ENCODE assay signal across 1 cellular context in the genomic region with DNA sequence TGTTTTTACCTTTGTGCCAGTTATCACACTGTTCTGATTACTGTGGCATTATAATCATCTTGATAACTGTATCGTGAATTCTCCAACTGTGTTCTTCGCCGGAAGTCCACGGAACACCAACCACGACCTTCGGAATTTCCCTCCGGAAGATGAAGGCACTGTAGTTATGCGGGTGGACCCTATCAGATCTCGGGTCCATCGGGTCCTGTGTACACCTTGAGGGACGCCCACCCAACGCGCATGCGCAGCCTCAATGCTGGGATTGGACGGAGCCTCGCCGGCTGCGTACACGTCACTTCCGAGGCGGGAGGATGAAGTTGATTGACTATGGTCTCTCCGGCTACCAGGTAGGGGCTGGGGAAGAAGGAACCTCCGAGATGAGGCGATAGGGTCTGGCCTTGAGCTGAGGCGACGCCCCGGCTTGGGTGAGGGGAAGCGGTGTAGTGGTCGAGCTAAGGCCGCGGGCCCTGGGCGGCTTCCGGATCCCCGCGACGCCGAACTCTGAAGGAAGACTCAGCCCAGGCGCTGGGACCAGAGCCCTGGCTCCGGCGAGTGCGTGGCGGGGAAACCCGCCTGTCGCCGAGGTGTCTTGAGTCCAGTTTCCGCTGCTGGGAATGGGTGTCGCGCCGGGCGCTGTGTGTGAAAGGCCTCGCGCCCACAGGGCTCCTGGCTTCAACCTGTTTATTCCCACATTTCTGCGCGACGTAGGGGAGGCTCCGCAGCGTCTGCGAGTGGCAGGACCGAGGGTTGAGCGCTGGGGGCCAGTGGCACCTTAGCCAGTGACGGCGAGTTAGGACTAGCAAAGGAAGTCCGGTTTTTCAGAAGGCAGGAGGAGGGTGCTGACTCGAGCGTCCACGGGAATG.
TF ChIP-seq lines count a peak whose summit lies in the region.

A gene with protein sequence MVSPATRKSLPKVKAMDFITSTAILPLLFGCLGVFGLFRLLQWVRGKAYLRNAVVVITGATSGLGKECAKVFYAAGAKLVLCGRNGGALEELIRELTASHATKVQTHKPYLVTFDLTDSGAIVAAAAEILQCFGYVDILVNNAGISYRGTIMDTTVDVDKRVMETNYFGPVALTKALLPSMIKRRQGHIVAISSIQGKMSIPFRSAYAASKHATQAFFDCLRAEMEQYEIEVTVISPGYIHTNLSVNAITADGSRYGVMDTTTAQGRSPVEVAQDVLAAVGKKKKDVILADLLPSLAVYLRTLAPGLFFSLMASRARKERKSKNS (plus strand): TSS at position 320 of the 863 bp plus-strand sequence. CDS start 8 bp downstream, at position 328.

TF ChIP-seq in HepG2, 621 proteins besides CTCF, POLR2A, EP300 and RAD21 (continued from another document and continues in another):
- TF ChIP-seq, protein P1, sequence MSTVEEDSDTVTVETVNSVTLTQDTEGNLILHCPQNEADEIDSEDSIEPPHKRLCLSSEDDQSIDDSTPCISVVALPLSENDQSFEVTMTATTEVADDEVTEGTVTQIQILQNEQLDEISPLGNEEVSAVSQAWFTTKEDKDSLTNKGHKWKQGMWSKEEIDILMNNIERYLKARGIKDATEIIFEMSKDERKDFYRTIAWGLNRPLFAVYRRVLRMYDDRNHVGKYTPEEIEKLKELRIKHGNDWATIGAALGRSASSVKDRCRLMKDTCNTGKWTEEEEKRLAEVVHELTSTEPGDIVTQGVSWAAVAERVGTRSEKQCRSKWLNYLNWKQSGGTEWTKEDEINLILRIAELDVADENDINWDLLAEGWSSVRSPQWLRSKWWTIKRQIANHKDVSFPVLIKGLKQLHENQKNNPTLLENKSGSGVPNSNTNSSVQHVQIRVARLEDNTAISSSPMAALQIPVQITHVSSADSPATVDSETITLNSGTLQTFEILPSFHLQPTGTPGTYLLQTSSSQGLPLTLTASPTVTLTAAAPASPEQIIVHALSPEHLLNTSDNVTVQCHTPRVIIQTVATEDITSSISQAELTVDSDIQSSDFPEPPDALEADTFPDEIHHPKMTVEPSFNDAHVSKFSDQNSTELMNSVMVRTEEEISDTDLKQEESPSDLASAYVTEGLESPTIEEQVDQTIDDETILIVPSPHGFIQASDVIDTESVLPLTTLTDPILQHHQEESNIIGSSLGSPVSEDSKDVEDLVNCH (CRISPR knock-in tag; IDR thresholded peaks at IDR 0.05) = no peak
- TF ChIP-seq NRL (CRISPR knock-in tag; IDR thresholded peaks at IDR 0.05; ENCODE audit: borderline replicate concordance) = peak; percentile 81
- peak; percentile 79 for TF ChIP-seq ASH2L (IDR thresholded peaks at IDR 0.05; ENCODE audit: insufficient read length, low read depth, low read length)
- peak; percentile 82 for TF ChIP-seq MEF2D (CRISPR knock-in tag; IDR thresholded peaks at IDR 0.05)
- TF ChIP-seq GABPB1 (CRISPR knock-in tag; IDR thresholded peaks at IDR 0.05) = peak; percentile 98
- no peak for TF ChIP-seq SRF (IDR thresholded peaks at IDR 0.05; ENCODE audit: low read depth, low read length)
- no peak for TF ChIP-seq ZFP36 (IDR thresholded peaks at IDR 0.05; ENCODE audit: borderline replicate concordance, low read depth, low read length, partially characterized antibody)
- no peak for TF ChIP-seq ZNF678 (CRISPR knock-in tag; IDR thresholded peaks at IDR 0.05)
- peak; percentile 83 for TF ChIP-seq HNF4A (CRISPR knock-in tag; IDR thresholded peaks at IDR 0.05)
- TF ChIP-seq RFXAP (CRISPR knock-in tag; IDR thresholded peaks at IDR 0.05; ENCODE audit: borderline replicate concordance) = no peak
- no peak for TF ChIP-seq U2AF1 (optimal IDR thresholded peaks at IDR 0.05; ENCODE audit: low read depth, low read length)
- no peak; the same call in 1 of the 2 replicates for TF ChIP-seq SAFB2 (CRISPR knock-in tag; IDR thresholded peaks at IDR 0.05; ENCODE audit: borderline replicate concordance, low read depth)
- TF ChIP-seq, protein P2, sequence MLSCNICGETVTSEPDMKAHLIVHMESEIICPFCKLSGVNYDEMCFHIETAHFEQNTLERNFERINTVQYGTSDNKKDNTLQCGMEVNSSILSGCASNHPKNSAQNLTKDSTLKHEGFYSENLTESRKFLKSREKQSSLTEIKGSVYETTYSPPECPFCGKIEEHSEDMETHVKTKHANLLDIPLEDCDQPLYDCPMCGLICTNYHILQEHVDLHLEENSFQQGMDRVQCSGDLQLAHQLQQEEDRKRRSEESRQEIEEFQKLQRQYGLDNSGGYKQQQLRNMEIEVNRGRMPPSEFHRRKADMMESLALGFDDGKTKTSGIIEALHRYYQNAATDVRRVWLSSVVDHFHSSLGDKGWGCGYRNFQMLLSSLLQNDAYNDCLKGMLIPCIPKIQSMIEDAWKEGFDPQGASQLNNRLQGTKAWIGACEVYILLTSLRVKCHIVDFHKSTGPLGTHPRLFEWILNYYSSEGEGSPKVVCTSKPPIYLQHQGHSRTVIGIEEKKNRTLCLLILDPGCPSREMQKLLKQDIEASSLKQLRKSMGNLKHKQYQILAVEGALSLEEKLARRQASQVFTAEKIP (CRISPR knock-in tag; IDR thresholded peaks at IDR 0.05; ENCODE audit: borderline replicate concordance) = no peak
- no peak for TF ChIP-seq HOXD1 (CRISPR knock-in tag; IDR thresholded peaks at IDR 0.05)
- TF ChIP-seq, protein P3, sequence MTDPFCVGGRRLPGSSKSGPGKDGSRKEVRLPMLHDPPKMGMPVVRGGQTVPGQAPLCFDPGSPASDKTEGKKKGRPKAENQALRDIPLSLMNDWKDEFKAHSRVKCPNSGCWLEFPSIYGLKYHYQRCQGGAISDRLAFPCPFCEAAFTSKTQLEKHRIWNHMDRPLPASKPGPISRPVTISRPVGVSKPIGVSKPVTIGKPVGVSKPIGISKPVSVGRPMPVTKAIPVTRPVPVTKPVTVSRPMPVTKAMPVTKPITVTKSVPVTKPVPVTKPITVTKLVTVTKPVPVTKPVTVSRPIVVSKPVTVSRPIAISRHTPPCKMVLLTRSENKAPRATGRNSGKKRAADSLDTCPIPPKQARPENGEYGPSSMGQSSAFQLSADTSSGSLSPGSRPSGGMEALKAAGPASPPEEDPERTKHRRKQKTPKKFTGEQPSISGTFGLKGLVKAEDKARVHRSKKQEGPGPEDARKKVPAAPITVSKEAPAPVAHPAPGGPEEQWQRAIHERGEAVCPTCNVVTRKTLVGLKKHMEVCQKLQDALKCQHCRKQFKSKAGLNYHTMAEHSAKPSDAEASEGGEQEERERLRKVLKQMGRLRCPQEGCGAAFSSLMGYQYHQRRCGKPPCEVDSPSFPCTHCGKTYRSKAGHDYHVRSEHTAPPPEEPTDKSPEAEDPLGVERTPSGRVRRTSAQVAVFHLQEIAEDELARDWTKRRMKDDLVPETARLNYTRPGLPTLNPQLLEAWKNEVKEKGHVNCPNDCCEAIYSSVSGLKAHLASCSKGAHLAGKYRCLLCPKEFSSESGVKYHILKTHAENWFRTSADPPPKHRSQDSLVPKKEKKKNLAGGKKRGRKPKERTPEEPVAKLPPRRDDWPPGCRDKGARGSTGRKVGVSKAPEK (CRISPR knock-in tag; IDR thresholded peaks at IDR 0.05; ENCODE audit: borderline replicate concordance) = no peak
- TF ChIP-seq, protein P4, sequence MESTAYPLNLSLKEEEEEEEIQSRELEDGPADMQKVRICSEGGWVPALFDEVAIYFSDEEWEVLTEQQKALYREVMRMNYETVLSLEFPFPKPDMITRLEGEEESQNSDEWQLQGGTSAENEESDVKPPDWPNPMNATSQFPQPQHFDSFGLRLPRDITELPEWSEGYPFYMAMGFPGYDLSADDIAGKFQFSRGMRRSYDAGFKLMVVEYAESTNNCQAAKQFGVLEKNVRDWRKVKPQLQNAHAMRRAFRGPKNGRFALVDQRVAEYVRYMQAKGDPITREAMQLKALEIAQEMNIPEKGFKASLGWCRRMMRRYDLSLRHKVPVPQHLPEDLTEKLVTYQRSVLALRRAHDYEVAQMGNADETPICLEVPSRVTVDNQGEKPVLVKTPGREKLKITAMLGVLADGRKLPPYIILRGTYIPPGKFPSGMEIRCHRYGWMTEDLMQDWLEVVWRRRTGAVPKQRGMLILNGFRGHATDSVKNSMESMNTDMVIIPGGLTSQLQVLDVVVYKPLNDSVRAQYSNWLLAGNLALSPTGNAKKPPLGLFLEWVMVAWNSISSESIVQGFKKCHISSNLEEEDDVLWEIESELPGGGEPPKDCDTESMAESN (CRISPR knock-in tag; conservative IDR thresholded peaks at IDR 0.05) = peak; percentile 50; the same call in 1 of the 2 replicates
- TF ChIP-seq, protein P5, sequence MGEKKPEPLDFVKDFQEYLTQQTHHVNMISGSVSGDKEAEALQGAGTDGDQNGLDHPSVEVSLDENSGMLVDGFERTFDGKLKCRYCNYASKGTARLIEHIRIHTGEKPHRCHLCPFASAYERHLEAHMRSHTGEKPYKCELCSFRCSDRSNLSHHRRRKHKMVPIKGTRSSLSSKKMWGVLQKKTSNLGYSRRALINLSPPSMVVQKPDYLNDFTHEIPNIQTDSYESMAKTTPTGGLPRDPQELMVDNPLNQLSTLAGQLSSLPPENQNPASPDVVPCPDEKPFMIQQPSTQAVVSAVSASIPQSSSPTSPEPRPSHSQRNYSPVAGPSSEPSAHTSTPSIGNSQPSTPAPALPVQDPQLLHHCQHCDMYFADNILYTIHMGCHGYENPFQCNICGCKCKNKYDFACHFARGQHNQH (CRISPR knock-in tag; IDR thresholded peaks at IDR 0.05) = 0 out of 2 replicates have a peak, but pooled peaks have one; percentile 33
- TF ChIP-seq, protein P6, sequence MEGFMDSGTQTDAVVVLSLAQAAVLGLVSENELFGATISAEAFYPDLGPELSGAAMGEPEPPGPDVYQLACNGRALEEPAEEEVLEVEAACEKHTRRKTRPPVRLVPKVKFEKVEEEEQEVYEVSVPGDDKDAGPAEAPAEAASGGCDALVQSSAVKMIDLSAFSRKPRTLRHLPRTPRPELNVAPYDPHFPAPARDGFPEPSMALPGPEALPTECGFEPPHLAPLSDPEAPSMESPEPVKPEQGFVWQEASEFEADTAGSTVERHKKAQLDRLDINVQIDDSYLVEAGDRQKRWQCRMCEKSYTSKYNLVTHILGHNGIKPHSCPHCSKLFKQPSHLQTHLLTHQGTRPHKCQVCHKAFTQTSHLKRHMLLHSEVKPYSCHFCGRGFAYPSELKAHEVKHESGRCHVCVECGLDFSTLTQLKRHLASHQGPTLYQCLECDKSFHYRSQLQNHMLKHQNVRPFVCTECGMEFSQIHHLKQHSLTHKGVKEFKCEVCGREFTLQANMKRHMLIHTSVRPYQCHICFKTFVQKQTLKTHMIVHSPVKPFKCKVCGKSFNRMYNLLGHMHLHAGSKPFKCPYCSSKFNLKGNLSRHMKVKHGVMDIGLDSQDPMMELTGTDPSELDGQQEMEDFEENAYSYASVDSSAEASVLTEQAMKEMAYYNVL (CRISPR knock-in tag; IDR thresholded peaks at IDR 0.05; ENCODE audit: borderline replicate concordance) = no peak
- TF ChIP-seq ISL2 (CRISPR knock-in tag; IDR thresholded peaks at IDR 0.05) = no peak
- TF ChIP-seq, protein P7, sequence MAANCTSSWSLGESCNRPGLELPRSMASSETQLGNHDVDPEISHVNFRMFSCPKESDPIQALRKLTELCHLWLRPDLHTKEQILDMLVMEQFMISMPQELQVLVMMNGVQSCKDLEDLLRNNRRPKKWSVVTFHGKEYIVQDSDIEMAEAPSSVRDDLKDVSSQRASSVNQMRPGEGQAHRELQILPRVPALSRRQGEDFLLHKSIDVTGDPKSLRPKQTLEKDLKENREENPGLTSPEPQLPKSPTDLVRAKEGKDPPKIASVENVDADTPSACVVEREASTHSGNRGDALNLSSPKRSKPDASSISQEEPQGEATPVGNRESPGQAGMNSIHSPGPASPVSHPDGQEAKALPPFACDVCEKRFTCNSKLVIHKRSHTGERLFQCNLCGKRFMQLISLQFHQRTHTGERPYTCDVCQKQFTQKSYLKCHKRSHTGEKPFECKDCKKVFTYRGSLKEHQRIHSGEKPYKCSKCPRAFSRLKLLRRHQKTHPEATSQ (CRISPR knock-in tag; IDR thresholded peaks at IDR 0.05; ENCODE audit: borderline replicate concordance) = no peak
- TF ChIP-seq, protein P8, sequence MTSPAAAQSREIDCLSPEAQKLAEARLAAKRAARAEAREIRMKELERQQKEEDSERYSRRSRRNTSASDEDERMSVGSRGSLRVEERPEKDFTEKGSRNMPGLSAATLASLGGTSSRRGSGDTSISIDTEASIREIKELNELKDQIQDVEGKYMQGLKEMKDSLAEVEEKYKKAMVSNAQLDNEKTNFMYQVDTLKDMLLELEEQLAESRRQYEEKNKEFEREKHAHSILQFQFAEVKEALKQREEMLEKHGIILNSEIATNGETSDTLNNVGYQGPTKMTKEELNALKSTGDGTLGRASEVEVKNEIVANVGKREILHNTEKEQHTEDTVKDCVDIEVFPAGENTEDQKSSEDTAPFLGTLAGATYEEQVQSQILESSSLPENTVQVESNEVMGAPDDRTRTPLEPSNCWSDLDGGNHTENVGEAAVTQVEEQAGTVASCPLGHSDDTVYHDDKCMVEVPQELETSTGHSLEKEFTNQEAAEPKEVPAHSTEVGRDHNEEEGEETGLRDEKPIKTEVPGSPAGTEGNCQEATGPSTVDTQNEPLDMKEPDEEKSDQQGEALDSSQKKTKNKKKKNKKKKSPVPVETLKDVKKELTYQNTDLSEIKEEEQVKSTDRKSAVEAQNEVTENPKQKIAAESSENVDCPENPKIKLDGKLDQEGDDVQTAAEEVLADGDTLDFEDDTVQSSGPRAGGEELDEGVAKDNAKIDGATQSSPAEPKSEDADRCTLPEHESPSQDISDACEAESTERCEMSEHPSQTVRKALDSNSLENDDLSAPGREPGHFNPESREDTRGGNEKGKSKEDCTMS (CRISPR knock-in tag; conservative IDR thresholded peaks at IDR 0.05) = no peak
- TF ChIP-seq, protein P9, sequence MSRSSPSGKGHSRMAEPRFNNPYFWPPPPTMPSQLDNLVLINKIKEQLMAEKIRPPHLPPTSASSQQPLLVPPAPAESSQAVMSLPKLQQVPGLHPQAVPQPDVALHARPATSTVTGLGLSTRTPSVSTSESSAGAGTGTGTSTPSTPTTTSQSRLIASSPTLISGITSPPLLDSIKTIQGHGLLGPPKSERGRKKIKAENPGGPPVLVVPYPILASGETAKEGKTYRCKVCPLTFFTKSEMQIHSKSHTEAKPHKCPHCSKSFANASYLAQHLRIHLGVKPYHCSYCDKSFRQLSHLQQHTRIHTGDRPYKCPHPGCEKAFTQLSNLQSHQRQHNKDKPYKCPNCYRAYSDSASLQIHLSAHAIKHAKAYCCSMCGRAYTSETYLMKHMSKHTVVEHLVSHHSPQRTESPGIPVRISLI (CRISPR knock-in tag; IDR thresholded peaks at IDR 0.05; ENCODE audit: borderline replicate concordance) = peak; percentile 2; the same call in 1 of the 2 replicates
- TF ChIP-seq CREB1 (IDR thresholded peaks at IDR 0.05) = peak; percentile 93
- TF ChIP-seq CREB1 (CRISPR knock-in tag; IDR thresholded peaks at IDR 0.05) = peak; percentile 99
- TF ChIP-seq ZNF101 (CRISPR knock-in tag; IDR thresholded peaks at IDR 0.05; ENCODE audit: borderline replicate concordance, low read depth) = no peak
- peak; percentile 92 for TF ChIP-seq HDAC1 (CRISPR knock-in tag; IDR thresholded peaks at IDR 0.05)
- TF ChIP-seq ZNF451 (CRISPR knock-in tag; IDR thresholded peaks at IDR 0.05) = no peak
- TF ChIP-seq ZNF383 (CRISPR knock-in tag; IDR thresholded peaks at IDR 0.05; ENCODE audit: borderline replicate concordance) = no peak
- TF ChIP-seq HNRNPUL1 (IDR thresholded peaks at IDR 0.05; ENCODE audit: low read depth, low read length) = no peak
- peak; percentile 82 for TF ChIP-seq POLR2AphosphoS5 (IDR thresholded peaks at IDR 0.05; ENCODE audit: low read depth, low read length)
- TF ChIP-seq ZNF24 (IDR thresholded peaks at IDR 0.05) = no peak
- TF ChIP-seq ZNF768 (CRISPR knock-in tag; IDR thresholded peaks at IDR 0.05) = peak; percentile 58; the same call in 1 of the 2 replicates
